ENCODE assay signal across 8 cellular contexts in the genomic region with DNA sequence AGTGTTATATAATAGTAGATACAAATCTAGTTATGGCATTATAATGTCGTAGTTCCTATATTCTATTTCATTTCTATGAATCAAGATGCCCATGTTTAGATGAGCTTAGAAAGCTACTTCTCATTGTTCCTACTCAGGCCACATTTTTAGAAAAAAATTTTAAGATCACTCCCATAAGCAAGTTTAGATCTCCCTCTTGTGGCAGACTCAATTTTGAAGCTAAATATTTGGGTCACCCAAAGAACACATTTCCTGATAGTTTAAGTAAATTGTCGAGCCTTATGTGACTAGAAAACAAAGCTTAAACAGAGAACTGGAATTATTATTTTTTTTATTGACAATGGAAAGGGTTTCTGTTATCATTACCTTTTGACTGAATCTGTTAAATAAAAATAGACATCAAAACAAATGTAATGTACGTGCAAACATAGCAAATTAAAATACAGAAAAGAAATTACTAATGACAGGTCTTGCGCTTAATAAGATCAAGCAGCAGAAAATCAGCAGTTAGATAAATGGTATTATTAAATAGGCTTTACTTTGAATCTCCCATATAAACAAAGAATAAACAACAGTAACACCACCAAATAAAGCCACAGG.
DNase-seq lines count a peak whose midpoint lies in the region; ATAC-seq and TF ChIP-seq lines count a peak whose summit lies in the region.

No MANE protein-coding gene starts in this region.

- TF ChIP-seq CTCF in Loucy (conservative IDR thresholded peaks at IDR 0.05; ENCODE audit: low read length) (peak; percentile 64), fibroblast of the aortic adventitia (IDR thresholded peaks at IDR 0.05; ENCODE audit: insufficient read depth, low read length) (peak; percentile 63), thoracic aorta (IDR thresholded peaks at IDR 0.05) (peak; percentile 25)

- H3K4me3 ChIP-seq in Loucy (ENCODE audit: low read length, poor library complexity, severe bottlenecking) = peak overlapping the region; percentile 27
- no peak overlapping the region for H3K4me3 ChIP-seq in fibroblast of the aortic adventitia (ENCODE audit: low read depth, low read length)
- H3K4me3 ChIP-seq in thoracic aorta = no peak overlapping the region

- H3K27ac ChIP-seq in thoracic aorta = no peak overlapping the region

- H3K36me3 ChIP-seq in Loucy (ENCODE audit: insufficient read depth, low read length) (no peaks in the 10 kb centered on the region), thoracic aorta (peaks cover 3% of the 10 kb centered on the region)

- peak overlapping the region; percentile 64; the same call in 1 of the 2 replicates for H2AFZ ChIP-seq in Loucy (ENCODE audit: low read length)

- peak overlapping the region; percentile 17 for H3K4me2 ChIP-seq in Loucy (ENCODE audit: low read depth, low read length, poor library complexity, severe bottlenecking)

- H3K27me3 ChIP-seq in Loucy (ENCODE audit: insufficient read depth, low read length, poor library complexity, severe bottlenecking) (no peaks in the 10 kb centered on the region), thoracic aorta (replicated peaks; ENCODE audit: insufficient read depth) (no peaks in the 10 kb centered on the region)

- DNase-seq in DMS53 treated with DMSO at 0.1 percent for 48 hours (lab: John Stamatoyannopoulos, UW; ENCODE audit: unreplicated experiment) (peak; percentile 91), RPMI7951 (ENCODE audit: low read depth) (peak; percentile 19), fibroblast of the aortic adventitia (ENCODE audit: low read depth) (peak; percentile 68), thoracic aorta (ENCODE audit: low spot score) (no peak), sciatic nerve (ENCODE audit: low spot score) (no peak)
- no peak for DNase-seq in stimulated activated CD4-positive, alpha-beta T cell treated with anti-CD3 and anti-CD28 coated beads, Interleukin-15, amount 100 ng/mL, for 24 hours

- no peaks in the 10 kb centered on the region for H4K20me1 ChIP-seq in Loucy (ENCODE audit: insufficient read depth, low read length, poor library complexity, severe bottlenecking)

- H3K4me1 ChIP-seq in Loucy (ENCODE audit: insufficient read depth, low read length, poor library complexity, severe bottlenecking) (no peaks in the 10 kb centered on the region), thoracic aorta (ENCODE audit: control insufficient read depth in 1 of 2, low read depth in 2 of 2) (no peaks in the 10 kb centered on the region)

- H3K9ac ChIP-seq in Loucy (ENCODE audit: low read depth, low read length, poor library complexity, severe bottlenecking) = no peak overlapping the region

- no peak for ATAC-seq in thoracic aorta (ENCODE audit: insufficient number of reproducible peaks, low FRiP score, low read depth)
- ATAC-seq in GM19452 (IDR thresholded peaks at IDR 0.05; ENCODE audit: unreplicated experiment) = no peak
- no peak for ATAC-seq in sciatic nerve

- intact Hi-C loops in sciatic nerve (cut with DNase I) = no loop called here

- H3K9me3 ChIP-seq in Loucy (ENCODE audit: insufficient read depth, low read depth, low read length) (no peaks in the 10 kb centered on the region), thoracic aorta (no peaks in the 10 kb centered on the region)

- H3K9me2 ChIP-seq in Loucy (replicated peaks; ENCODE audit: low read depth, low read length) = no peaks in the 10 kb centered on the region

- no peaks in the 10 kb centered on the region for H3F3A ChIP-seq in Loucy (ENCODE audit: low read depth)

- no peaks in the 10 kb centered on the region for H3K79me2 ChIP-seq in Loucy (ENCODE audit: insufficient read depth, low read length)

Comparison
In these comparisons a context has a peak if more than half of its experiments do, and no peak if none do; other contexts are left out.
1. DNase-seq: peak in DMS53 treated with DMSO at 0.1 percent for 48 hours (single experiment), RPMI7951 (single experiment) and fibroblast of the aortic adventitia (single experiment); none in thoracic aorta (single experiment), sciatic nerve (single experiment) and stimulated activated CD4-positive, alpha-beta T cell treated with anti-CD3 and anti-CD28 coated beads, Interleukin-15, amount 100 ng/mL, for 24 hours (single experiment).
2. Peak in every context shown above with its lines, with median percentiles within 50 percentile points of each other: CTCF ChIP-seq.